ENCODE assay signal across 24 cellular contexts in the genomic region with DNA sequence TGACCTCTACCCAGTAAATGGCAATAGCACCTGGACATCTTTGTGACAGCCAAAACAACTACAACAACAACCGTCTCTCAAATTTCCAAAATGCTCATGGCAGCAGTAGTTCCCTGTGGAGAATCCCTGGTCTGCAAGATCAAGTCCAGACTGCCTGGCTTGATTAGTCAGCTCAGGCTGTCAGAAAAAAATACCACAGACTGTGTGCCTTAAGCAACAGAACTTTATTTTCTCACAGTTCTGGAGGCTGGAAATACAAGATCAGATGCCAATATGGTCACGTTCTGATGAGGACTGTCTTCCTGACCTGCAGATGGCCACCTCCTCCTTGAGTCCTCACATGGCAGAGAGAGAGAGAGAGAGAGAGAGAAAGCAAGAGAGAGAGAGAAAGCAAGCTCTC. TPM values are rescaled to one million over a fixed set of nuclear protein-coding genes. Genes with fewer than 3 reads are reported as not detected.
A peak's percentile ranks its signal among the peaks of the same experiment; 100 is the strongest.
DNase-seq lines count a peak whose midpoint lies in the region; ATAC-seq, FAIRE-seq and TF ChIP-seq lines count a peak whose summit lies in the region.
"Had no signal": no experiment of that assay in that cellular context is flagged by ENCODE, and none has a peak within 500 bp of the region (broad histone marks: within the 10 kb centered on the region; RNA-seq: fewer than 3 reads in every experiment).

No MANE protein-coding gene starts in this region.

- H3K27me3 ChIP-seq in right atrium auricular region (no peaks in the 10 kb centered on the region), astrocyte (ENCODE audit: insufficient read depth, low read length) (no peaks in the 10 kb centered on the region), foreskin keratinocyte (no peaks in the 10 kb centered on the region)
- H3K27me3 ChIP-seq: stomach had no signal

- H3K4me3 Mint-ChIP-seq in astrocyte (ENCODE audit: unreplicated experiment) = no peak overlapping the region
- H3K4me3 Mint-ChIP-seq: activated CD4-positive, alpha-beta T cell treated with anti-CD3 and anti-CD28 coated beads, Interleukin-2, amount 10 ng/mL, durations not matched to agents 24 days and 14 days; CD4-positive, alpha-beta memory T cell had no signal

- ATAC-seq in left ventricle myocardium superior = peak; percentile 49
- peak; percentile 59 for ATAC-seq in foreskin keratinocyte
- ATAC-seq in GM21723 (IDR thresholded peaks at IDR 0.05; ENCODE audit: unreplicated experiment) = no peak
- ATAC-seq in HG02884 (IDR thresholded peaks at IDR 0.05; ENCODE audit: unreplicated experiment) = no peak
- ATAC-seq: sciatic nerve, SK-N-SH treated with all-trans-retinoic acid at 6 μM for 48 hours had no signal

- no peaks in the 10 kb centered on the region for H3K79me2 ChIP-seq in astrocyte (ENCODE audit: insufficient read depth, low read length)

- no peak for FAIRE-seq in astrocyte (lab: Jason Lieb, UNC)
- FAIRE-seq: A204.1, endothelial cell of umbilical vein, K562, urothelium cell line had no signal

- peaks cover 14% of the 10 kb centered on the region for H3K4me1 Mint-ChIP-seq in astrocyte (ENCODE audit: low read depth, unreplicated experiment)
- H3K4me1 Mint-ChIP-seq: activated CD4-positive, alpha-beta T cell treated with anti-CD3 and anti-CD28 coated beads, Interleukin-2, amount 10 ng/mL, durations not matched to agents 24 days and 14 days; CD4-positive, alpha-beta memory T cell had no signal

- H3K36me3 ChIP-seq in right atrium auricular region (no peaks in the 10 kb centered on the region), astrocyte (ENCODE audit: insufficient read depth, low read length) (no peaks in the 10 kb centered on the region)
- H3K36me3 ChIP-seq: stomach had no signal

- H3K36me3 Mint-ChIP-seq in astrocyte (ENCODE audit: low read depth, unreplicated experiment) = no peaks in the 10 kb centered on the region
- H3K36me3 Mint-ChIP-seq: CD4-positive, alpha-beta memory T cell had no signal

- peak overlapping the region; percentile 72 for H3K27ac Mint-ChIP-seq in astrocyte (ENCODE audit: unreplicated experiment)
- H3K27ac Mint-ChIP-seq: activated CD4-positive, alpha-beta T cell treated with anti-CD3 and anti-CD28 coated beads, Interleukin-2, amount 10 ng/mL, durations not matched to agents 24 days and 14 days; CD4-positive, alpha-beta memory T cell had no signal

- intact Hi-C loops in left ventricle myocardium superior (cut with micrococcal nuclease) = loop anchor here (10.0 kb wide), 1 partner anchor 1063 kb away; no protein-coding TSS in a partner anchor

- TF ChIP-seq CTCF in right atrium auricular region (IDR thresholded peaks at IDR 0.05) = no peak
- no peak for TF ChIP-seq CTCF in astrocyte (IDR thresholded peaks at IDR 0.05; ENCODE audit: insufficient read depth, low read depth, low read length)
- TF ChIP-seq CTCF in foreskin keratinocyte (conservative IDR thresholded peaks at IDR 0.05) = no peak

- H4K20me1 ChIP-seq in astrocyte (ENCODE audit: insufficient read depth, low read length) = no peaks in the 10 kb centered on the region

- H3K9me3 Mint-ChIP-seq in astrocyte (ENCODE audit: unreplicated experiment) = no peaks in the 10 kb centered on the region
- H3K9me3 Mint-ChIP-seq: activated CD4-positive, alpha-beta T cell treated with anti-CD3 and anti-CD28 coated beads, Interleukin-2, amount 10 ng/mL, durations not matched to agents 24 days and 14 days had no signal

- H3K4me1 ChIP-seq in right atrium auricular region (peaks cover 0 to 7% of the 10 kb centered on the region in 2 donors), astrocyte (ENCODE audit: insufficient read depth, low read length) (no peaks in the 10 kb centered on the region), foreskin keratinocyte (no peaks in the 10 kb centered on the region)

- no peak overlapping the region for H3K4me3 ChIP-seq in right atrium auricular region
- no peak overlapping the region for H3K4me3 ChIP-seq in astrocyte (ENCODE audit: insufficient read depth, low read depth, low read length)
- H3K4me3 ChIP-seq: K562, stomach had no signal

- H3K9ac ChIP-seq in astrocyte (ENCODE audit: low read length) = no peak overlapping the region

- H2AFZ ChIP-seq in astrocyte (ENCODE audit: low read depth, low read length) = no peak overlapping the region

- H3K9me3 ChIP-seq in right atrium auricular region (no peaks in the 10 kb centered on the region), astrocyte (ENCODE audit: insufficient read depth, low read depth, low read length) (no peaks in the 10 kb centered on the region)
- H3K9me3 ChIP-seq: stomach had no signal

- H3K27ac ChIP-seq in right atrium auricular region (no peak overlapping the region), astrocyte (ENCODE audit: low read depth, low read length) (no peak overlapping the region), foreskin keratinocyte (no peak overlapping the region)
- H3K27ac ChIP-seq: stomach had no signal

- H3K4me2 ChIP-seq in astrocyte (ENCODE audit: low read length) = no peak overlapping the region

- DNase-seq in left ventricle myocardium superior (no peak), right atrium auricular region (ENCODE audit: low spot score) (no peak), astrocyte (ENCODE audit: low read depth) (peak; percentile 7), foreskin keratinocyte (peak; percentile 61 to 74), stromal cell of bone marrow (ENCODE audit: low read depth) (peak; percentile 50), GDM1 (lab: John Stamatoyannopoulos, UW) (no peak)
- DNase-seq: activated CD4-positive, alpha-beta T cell treated with anti-CD3 and anti-CD28 coated beads, Interleukin-2, amount 10 ng/mL, durations not matched to agents 24 days and 14 days; activated CD8-positive, alpha-beta memory T cell treated with anti-CD3 and anti-CD28 coated beads, Interleukin-2, amount 50 U/mL, for 4 hours; activated gamma-delta T cell treated with Interleukin-2 at 50 U/mL for 16 hours; anterior cingulate cortex; CD4-positive, alpha-beta memory T cell; cortex of kidney; DND-41; NCI-H1105; stimulated activated CD4-positive, alpha-beta T cell treated with anti-CD3 and anti-CD28 coated beads, Interleukin-2, amount 100 ng/mL, for 24 hours; stomach had no signal

- H3K27me3 Mint-ChIP-seq in astrocyte (ENCODE audit: low read depth, unreplicated experiment) = no peaks in the 10 kb centered on the region

RNA-seq across cellular contexts. Expression of a gene that starts 52.3 kb away (rescaled TPM):
- total RNA-seq in left ventricle myocardium superior = 90.5 TPM
- total RNA-seq in right atrium auricular region = 10 to 100 TPM; 64.5 to 80.0 TPM
- total RNA-seq in astrocyte = 42.7 and 44.2 TPM in 2 replicates
- 47.7 and 48.3 TPM in 2 replicates for total RNA-seq in foreskin keratinocyte
- 46.4 and 49.8 TPM in 2 replicates for polyA plus RNA-seq in foreskin keratinocyte

Comparison
In these comparisons a context has a peak if more than half of its experiments do, and no peak if none do; other contexts are left out.
1. ATAC-seq: peak in left ventricle myocardium superior (single experiment) and foreskin keratinocyte (single experiment); none in GM21723 (single experiment) and HG02884 (single experiment).
2. DNase-seq: peak in astrocyte (single experiment), foreskin keratinocyte (2 of 2) and stromal cell of bone marrow (single experiment); none in left ventricle myocardium superior (single experiment), right atrium auricular region (single experiment) and GDM1 (single experiment).